1 cellular context compared by ENCODE assay signal in the genomic region with DNA sequence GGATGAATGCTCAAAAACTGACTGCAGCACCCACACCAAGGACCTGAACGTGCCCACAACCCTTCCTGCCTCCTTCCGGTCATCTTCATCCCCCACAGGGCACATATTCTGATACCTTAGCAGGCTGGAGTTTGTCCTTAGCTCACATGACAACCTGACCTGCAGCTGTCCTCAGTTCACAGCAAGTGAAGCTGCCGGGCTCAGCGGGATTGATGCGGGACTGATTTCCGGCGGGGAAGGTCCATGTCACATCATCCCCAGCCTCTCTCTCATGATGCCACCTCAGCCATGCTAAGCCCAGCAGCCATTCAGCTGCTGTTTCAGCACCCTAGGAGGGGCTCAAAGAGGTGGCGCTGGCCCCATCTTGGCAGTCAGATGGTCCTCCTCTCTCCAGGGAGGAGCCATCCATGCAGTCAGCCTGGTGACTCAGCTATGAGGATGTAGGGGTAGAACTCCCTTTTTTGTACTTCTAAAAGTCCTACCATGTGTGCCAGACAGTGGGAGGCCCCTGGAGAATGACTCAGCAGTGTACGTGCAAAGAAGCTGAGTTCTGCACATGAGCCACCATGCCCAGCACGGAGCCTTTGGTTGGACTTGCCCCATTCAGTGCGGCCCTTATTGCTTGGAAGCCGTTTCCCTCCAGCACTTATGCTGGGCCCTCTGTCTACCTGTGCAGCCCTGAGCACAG.
TF ChIP-seq lines count a peak whose summit lies in the region.

No MANE protein-coding gene starts in this region.

TF ChIP-seq in K562, 482 proteins besides CTCF, POLR2A, EP300 and RAD21 (continued from another document):
- TF ChIP-seq, protein P1, sequence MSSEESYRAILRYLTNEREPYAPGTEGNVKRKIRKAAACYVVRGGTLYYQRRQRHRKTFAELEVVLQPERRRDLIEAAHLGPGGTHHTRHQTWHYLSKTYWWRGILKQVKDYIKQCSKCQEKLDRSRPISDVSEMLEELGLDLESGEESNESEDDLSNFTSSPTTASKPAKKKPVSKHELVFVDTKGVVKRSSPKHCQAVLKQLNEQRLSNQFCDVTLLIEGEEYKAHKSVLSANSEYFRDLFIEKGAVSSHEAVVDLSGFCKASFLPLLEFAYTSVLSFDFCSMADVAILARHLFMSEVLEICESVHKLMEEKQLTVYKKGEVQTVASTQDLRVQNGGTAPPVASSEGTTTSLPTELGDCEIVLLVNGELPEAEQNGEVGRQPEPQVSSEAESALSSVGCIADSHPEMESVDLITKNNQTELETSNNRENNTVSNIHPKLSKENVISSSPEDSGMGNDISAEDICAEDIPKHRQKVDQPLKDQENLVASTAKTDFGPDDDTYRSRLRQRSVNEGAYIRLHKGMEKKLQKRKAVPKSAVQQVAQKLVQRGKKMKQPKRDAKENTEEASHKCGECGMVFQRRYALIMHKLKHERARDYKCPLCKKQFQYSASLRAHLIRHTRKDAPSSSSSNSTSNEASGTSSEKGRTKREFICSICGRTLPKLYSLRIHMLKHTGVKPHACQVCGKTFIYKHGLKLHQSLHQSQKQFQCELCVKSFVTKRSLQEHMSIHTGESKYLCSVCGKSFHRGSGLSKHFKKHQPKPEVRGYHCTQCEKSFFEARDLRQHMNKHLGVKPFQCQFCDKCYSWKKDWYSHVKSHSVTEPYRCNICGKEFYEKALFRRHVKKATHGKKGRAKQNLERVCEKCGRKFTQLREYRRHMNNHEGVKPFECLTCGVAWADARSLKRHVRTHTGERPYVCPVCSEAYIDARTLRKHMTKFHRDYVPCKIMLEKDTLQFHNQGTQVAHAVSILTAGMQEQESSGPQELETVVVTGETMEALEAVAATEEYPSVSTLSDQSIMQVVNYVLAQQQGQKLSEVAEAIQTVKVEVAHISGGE (CRISPR knock-in tag; IDR thresholded peaks at IDR 0.05) = peak in 1 of 3 experiments; percentile 33; a peak in 1 of 6 replicates
- TF ChIP-seq, protein P2, sequence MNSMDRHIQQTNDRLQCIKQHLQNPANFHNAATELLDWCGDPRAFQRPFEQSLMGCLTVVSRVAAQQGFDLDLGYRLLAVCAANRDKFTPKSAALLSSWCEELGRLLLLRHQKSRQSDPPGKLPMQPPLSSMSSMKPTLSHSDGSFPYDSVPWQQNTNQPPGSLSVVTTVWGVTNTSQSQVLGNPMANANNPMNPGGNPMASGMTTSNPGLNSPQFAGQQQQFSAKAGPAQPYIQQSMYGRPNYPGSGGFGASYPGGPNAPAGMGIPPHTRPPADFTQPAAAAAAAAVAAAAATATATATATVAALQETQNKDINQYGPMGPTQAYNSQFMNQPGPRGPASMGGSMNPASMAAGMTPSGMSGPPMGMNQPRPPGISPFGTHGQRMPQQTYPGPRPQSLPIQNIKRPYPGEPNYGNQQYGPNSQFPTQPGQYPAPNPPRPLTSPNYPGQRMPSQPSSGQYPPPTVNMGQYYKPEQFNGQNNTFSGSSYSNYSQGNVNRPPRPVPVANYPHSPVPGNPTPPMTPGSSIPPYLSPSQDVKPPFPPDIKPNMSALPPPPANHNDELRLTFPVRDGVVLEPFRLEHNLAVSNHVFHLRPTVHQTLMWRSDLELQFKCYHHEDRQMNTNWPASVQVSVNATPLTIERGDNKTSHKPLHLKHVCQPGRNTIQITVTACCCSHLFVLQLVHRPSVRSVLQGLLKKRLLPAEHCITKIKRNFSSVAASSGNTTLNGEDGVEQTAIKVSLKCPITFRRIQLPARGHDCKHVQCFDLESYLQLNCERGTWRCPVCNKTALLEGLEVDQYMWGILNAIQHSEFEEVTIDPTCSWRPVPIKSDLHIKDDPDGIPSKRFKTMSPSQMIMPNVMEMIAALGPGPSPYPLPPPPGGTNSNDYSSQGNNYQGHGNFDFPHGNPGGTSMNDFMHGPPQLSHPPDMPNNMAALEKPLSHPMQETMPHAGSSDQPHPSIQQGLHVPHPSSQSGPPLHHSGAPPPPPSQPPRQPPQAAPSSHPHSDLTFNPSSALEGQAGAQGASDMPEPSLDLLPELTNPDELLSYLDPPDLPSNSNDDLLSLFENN (IDR thresholded peaks at IDR 0.05; ENCODE audit: low read depth in 2 of 2, low read length in 2 of 2) = no peak
- TF ChIP-seq, protein P3, sequence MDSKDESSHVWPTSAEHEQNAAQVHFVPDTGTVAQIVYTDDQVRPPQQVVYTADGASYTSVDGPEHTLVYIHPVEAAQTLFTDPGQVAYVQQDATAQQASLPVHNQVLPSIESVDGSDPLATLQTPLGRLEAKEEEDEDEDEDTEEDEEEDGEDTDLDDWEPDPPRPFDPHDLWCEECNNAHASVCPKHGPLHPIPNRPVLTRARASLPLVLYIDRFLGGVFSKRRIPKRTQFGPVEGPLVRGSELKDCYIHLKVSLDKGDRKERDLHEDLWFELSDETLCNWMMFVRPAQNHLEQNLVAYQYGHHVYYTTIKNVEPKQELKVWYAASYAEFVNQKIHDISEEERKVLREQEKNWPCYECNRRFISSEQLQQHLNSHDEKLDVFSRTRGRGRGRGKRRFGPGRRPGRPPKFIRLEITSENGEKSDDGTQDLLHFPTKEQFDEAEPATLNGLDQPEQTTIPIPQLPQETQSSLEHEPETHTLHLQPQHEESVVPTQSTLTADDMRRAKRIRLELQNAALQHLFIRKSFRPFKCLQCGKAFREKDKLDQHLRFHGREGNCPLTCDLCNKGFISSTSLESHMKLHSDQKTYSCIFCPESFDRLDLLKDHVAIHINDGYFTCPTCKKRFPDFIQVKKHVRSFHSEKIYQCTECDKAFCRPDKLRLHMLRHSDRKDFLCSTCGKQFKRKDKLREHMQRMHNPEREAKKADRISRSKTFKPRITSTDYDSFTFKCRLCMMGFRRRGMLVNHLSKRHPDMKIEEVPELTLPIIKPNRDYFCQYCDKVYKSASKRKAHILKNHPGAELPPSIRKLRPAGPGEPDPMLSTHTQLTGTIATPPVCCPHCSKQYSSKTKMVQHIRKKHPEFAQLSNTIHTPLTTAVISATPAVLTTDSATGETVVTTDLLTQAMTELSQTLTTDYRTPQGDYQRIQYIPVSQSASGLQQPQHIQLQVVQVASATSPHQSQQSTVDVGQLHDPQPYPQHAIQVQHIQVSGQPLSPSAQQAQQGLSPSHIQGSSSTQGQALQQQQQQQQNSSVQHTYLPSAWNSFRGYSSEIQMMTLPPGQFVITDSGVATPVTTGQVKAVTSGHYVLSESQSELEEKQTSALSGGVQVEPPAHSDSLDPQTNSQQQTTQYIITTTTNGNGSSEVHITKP (IDR thresholded peaks at IDR 0.05; ENCODE audit: partially characterized antibody) = peak; percentile 49
- TF ChIP-seq L3MBTL2 (IDR thresholded peaks at IDR 0.05) (peak; percentile 32; the same call in 1 of the 2 replicates), CREB1 (IDR thresholded peaks at IDR 0.05) (no peak), CREB1 (CRISPR knock-in tag; IDR thresholded peaks at IDR 0.05) (0 out of 2 replicates have a peak, but pooled peaks have one; percentile 37), FOXK1 (CRISPR knock-in tag; IDR thresholded peaks at IDR 0.05; ENCODE audit: borderline replicate concordance) (no peak), ZNF282 (CRISPR knock-in tag; IDR thresholded peaks at IDR 0.05) (no peak), MTA1 (IDR thresholded peaks at IDR 0.05; ENCODE audit: borderline replicate concordance) (no peak), RBM22 (IDR thresholded peaks at IDR 0.05; ENCODE audit: low read depth, low read length, poor library complexity, severe bottlenecking) (no peak), ZFPM2 (CRISPR knock-in tag; IDR thresholded peaks at IDR 0.05) (no peak), SAFB2 (IDR thresholded peaks at IDR 0.05; ENCODE audit: borderline replicate concordance, low read depth, low read length, severe bottlenecking) (no peak), TOE1 (IDR thresholded peaks at IDR 0.05; ENCODE audit: borderline replicate concordance) (no peak), TOE1 (CRISPR knock-in tag; IDR thresholded peaks at IDR 0.05; ENCODE audit: borderline replicate concordance, low read depth) (no peak), ZNF408 (CRISPR knock-in tag; IDR thresholded peaks at IDR 0.05; ENCODE audit: low read depth) (no peak)
- TF ChIP-seq, protein P4, sequence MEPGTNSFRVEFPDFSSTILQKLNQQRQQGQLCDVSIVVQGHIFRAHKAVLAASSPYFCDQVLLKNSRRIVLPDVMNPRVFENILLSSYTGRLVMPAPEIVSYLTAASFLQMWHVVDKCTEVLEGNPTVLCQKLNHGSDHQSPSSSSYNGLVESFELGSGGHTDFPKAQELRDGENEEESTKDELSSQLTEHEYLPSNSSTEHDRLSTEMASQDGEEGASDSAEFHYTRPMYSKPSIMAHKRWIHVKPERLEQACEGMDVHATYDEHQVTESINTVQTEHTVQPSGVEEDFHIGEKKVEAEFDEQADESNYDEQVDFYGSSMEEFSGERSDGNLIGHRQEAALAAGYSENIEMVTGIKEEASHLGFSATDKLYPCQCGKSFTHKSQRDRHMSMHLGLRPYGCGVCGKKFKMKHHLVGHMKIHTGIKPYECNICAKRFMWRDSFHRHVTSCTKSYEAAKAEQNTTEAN (CRISPR knock-in tag; IDR thresholded peaks at IDR 0.05) = no peak
- TF ChIP-seq, protein P5, sequence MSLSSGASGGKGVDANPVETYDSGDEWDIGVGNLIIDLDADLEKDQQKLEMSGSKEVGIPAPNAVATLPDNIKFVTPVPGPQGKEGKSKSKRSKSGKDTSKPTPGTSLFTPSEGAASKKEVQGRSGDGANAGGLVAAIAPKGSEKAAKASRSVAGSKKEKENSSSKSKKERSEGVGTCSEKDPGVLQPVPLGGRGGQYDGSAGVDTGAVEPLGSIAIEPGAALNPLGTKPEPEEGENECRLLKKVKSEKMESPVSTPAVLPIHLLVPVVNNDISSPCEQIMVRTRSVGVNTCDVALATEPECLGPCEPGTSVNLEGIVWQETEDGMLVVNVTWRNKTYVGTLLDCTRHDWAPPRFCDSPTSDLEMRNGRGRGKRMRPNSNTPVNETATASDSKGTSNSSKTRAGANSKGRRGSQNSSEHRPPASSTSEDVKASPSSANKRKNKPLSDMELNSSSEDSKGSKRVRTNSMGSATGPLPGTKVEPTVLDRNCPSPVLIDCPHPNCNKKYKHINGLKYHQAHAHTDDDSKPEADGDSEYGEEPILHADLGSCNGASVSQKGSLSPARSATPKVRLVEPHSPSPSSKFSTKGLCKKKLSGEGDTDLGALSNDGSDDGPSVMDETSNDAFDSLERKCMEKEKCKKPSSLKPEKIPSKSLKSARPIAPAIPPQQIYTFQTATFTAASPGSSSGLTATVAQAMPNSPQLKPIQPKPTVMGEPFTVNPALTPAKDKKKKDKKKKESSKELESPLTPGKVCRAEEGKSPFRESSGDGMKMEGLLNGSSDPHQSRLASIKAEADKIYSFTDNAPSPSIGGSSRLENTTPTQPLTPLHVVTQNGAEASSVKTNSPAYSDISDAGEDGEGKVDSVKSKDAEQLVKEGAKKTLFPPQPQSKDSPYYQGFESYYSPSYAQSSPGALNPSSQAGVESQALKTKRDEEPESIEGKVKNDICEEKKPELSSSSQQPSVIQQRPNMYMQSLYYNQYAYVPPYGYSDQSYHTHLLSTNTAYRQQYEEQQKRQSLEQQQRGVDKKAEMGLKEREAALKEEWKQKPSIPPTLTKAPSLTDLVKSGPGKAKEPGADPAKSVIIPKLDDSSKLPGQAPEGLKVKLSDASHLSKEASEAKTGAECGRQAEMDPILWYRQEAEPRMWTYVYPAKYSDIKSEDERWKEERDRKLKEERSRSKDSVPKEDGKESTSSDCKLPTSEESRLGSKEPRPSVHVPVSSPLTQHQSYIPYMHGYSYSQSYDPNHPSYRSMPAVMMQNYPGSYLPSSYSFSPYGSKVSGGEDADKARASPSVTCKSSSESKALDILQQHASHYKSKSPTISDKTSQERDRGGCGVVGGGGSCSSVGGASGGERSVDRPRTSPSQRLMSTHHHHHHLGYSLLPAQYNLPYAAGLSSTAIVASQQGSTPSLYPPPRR (CRISPR knock-in tag; IDR thresholded peaks at IDR 0.05; ENCODE audit: borderline replicate concordance) = no peak
- TF ChIP-seq, protein P6, sequence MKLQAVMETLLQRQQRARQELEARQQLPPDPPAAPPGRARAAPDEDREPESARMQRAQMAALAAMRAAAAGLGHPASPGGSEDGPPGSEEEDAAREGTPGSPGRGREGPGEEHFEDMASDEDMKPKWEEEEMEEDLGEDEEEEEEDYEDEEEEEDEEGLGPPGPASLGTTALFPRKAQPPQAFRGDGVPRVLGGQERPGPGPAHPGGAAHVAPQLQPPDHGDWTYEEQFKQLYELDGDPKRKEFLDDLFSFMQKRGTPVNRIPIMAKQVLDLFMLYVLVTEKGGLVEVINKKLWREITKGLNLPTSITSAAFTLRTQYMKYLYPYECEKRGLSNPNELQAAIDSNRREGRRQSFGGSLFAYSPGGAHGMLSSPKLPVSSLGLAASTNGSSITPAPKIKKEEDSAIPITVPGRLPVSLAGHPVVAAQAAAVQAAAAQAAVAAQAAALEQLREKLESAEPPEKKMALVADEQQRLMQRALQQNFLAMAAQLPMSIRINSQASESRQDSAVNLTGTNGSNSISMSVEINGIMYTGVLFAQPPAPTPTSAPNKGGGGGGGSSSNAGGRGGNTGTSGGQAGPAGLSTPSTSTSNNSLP (IDR thresholded peaks at IDR 0.05; ENCODE audit: borderline replicate concordance, low read depth, low read length) = no peak
